Comparison of ENCODE assay signal across 25 cellular contexts in genomic region chr10:96709525-96709924, GRCh38.
"Had no signal": no experiment of that assay in that cellular context is flagged by ENCODE, and none has a peak within 500 bp of the region (broad histone marks: within the 10 kb centered on the region; RNA-seq: fewer than 3 reads in every experiment).

No MANE protein-coding gene starts in this region.

- ATAC-seq: gastroesophageal sphincter; heart right ventricle; mucosa of descending colon; naive thymus-derived CD4-positive, alpha-beta T cell; pancreas; sciatic nerve had no signal

- H3K27me3 Mint-ChIP-seq: activated naive CD8-positive, alpha-beta T cell; naive thymus-derived CD4-positive, alpha-beta T cell had no signal

- H3K27ac Mint-ChIP-seq: activated naive CD8-positive, alpha-beta T cell; activated T-helper 1 cell treated with anti-CD3 and anti-CD28 coated beads, Interleukin-12 subunit alpha, Interleukin-12 subunit beta, Interleukin-2, Interleukin-4 antibody, amounts not matched to agents 30 ng/mL and 10 ng/mL and 1 ng/mL, durations not matched to agents 14 hours and 24 hours and 36 hours; neural progenitor cell had no signal

- H2AFZ ChIP-seq: neural progenitor cell had no signal

- H3K4me3 Mint-ChIP-seq: activated naive CD8-positive, alpha-beta T cell; activated T-helper 1 cell treated with anti-CD3 and anti-CD28 coated beads, Interleukin-12 subunit alpha, Interleukin-12 subunit beta, Interleukin-2, Interleukin-4 antibody, amounts not matched to agents 30 ng/mL and 10 ng/mL and 1 ng/mL, durations not matched to agents 14 hours and 24 hours and 36 hours; immature natural killer cell; naive thymus-derived CD4-positive, alpha-beta T cell; neural progenitor cell had no signal

- H3K9me3 ChIP-seq: esophagus muscularis mucosa, gastroesophageal sphincter, heart right ventricle, left ventricle myocardium inferior, mucosa of descending colon, pancreas, thyroid gland, uterus had no signal

- DNase-seq: activated CD4-positive, alpha-beta T cell treated with anti-CD3 and anti-CD28 coated beads for 1 hour; activated gamma-delta T cell treated with Interleukin-2 at 50 U/mL for 16 hours; activated T-cell treated with anti-CD3 and anti-CD28 coated beads for 4 hours; effector CD8-positive, alpha-beta T cell; heart right ventricle; immature natural killer cell; kidney glomerular epithelial cell; left ventricle myocardium inferior; mesenchymal stem cell; mucosa of descending colon; naive thymus-derived CD4-positive, alpha-beta T cell; pancreas; stimulated activated naive CD4-positive, alpha-beta T cell treated with Interleukin-2 at 50 U/mL for 16 hours; T-helper 2 cell; thyroid gland; uterus had no signal

- H3K4me2 ChIP-seq: neural progenitor cell had no signal

- H3K4me1 ChIP-seq: esophagus muscularis mucosa, gastroesophageal sphincter, left ventricle myocardium inferior, neural progenitor cell, thyroid gland, uterus had no signal

- H3K36me3 ChIP-seq: gastroesophageal sphincter, left ventricle myocardium inferior, neural progenitor cell, thyroid gland, uterus had no signal

- H3K9ac ChIP-seq: neural progenitor cell had no signal

- FAIRE-seq: bronchial epithelial cell, endothelial cell of umbilical vein, pancreas had no signal

- H3K4me1 Mint-ChIP-seq: neural progenitor cell had no signal

- H3K27me3 ChIP-seq: esophagus muscularis mucosa, heart right ventricle, neural progenitor cell, pancreas, thyroid gland, uterus had no signal

- H3K27ac ChIP-seq: gastroesophageal sphincter, left ventricle myocardium inferior, neural progenitor cell, thyroid gland, uterus, VCaP had no signal

- H3K4me3 ChIP-seq: esophagus muscularis mucosa, gastroesophageal sphincter, heart right ventricle, left ventricle myocardium inferior, mucosa of descending colon, neural progenitor cell, pancreas, thyroid gland, uterus had no signal

- H3K36me3 Mint-ChIP-seq: activated naive CD8-positive, alpha-beta T cell; naive thymus-derived CD4-positive, alpha-beta T cell; neural progenitor cell had no signal

- H3K9me3 Mint-ChIP-seq: activated T-helper 1 cell treated with anti-CD3 and anti-CD28 coated beads, Interleukin-12 subunit alpha, Interleukin-12 subunit beta, Interleukin-2, Interleukin-4 antibody, amounts not matched to agents 30 ng/mL and 10 ng/mL and 1 ng/mL, durations not matched to agents 14 hours and 24 hours and 36 hours; immature natural killer cell; naive thymus-derived CD4-positive, alpha-beta T cell; neural progenitor cell had no signal
